ENCODE assay signal across 18 cellular contexts in the genomic region with DNA sequence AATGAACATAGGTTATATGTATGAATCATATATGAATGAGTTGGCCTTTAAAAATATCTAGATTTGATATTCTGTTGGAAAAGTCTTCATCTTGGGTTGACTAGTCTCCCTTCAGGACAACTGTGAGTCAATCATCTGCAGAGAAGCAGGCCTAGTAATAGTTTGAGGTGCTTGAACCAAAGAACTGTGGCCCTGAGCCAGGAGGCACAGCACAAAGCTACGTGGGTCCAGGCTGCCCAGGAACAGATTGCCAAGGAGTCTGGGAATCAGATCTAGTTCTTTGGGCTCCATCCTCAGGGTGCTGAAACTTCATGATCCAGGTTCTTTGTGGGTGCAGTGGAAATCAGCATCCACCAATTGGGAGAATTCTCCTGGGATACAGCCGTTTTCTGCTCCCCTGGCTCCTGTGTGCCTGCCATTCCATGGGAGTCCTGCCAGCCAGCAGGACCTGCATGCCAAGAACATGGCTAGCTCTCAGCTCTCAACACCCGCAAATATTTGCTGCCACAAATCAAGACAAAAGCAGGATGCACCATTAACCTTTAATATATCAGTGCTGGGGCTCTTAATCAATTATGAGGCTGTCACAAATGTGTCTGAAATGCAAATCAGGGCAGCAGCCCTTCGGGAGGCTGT.
A peak's percentile ranks its signal among the peaks of the same experiment; 100 is the strongest.
DNase-seq lines count a peak whose midpoint lies in the region; ATAC-seq and TF ChIP-seq lines count a peak whose summit lies in the region.
"Had no signal": no experiment of that assay in that cellular context is flagged by ENCODE, and none has a peak within 500 bp of the region (broad histone marks: within the 10 kb centered on the region; RNA-seq: fewer than 3 reads in every experiment).

No MANE protein-coding gene starts in this region.

- H3K9me3 ChIP-seq in Karpas-422 (ENCODE audit: low read length): no peaks in the 10 kb centered on the region
- H3K9me3 ChIP-seq in BE2C: no peaks in the 10 kb centered on the region
- H3K9me3 ChIP-seq: A549, BLaER1 had no signal

- no peaks in the 10 kb centered on the region for H4K20me1 ChIP-seq in Karpas-422 (ENCODE audit: insufficient read depth, low read depth, low read length)
- H4K20me1 ChIP-seq: BLaER1 had no signal

- no peak overlapping the region for H3K9ac ChIP-seq in Karpas-422 (ENCODE audit: low read length)
- H3K9ac ChIP-seq: BLaER1, GM23248 had no signal

- intact Hi-C loops in Right ventricle myocardium inferior (cut with DNase I) (no loop called here), cardiac septum (cut with DNase I) (no loop called here)

- H3K4me2 ChIP-seq in Karpas-422 (ENCODE audit: low read depth, low read length, poor library complexity, severe bottlenecking): peak overlapping the region; percentile 51
- H3K4me2 ChIP-seq: A549, BLaER1 had no signal

- H2AFZ ChIP-seq in Karpas-422 (ENCODE audit: low read length): no peak overlapping the region
- H2AFZ ChIP-seq: GM23248 had no signal

- ATAC-seq in Right ventricle myocardium inferior: peak; percentile 40
- peak; percentile 19 for ATAC-seq in left lobe of liver
- ATAC-seq: A549 had no signal

- no peak overlapping the region for H3K27ac ChIP-seq in Karpas-422 (ENCODE audit: low read length)
- H3K27ac ChIP-seq: 22Rv1, A549, BLaER1, GM23248 had no signal

- TF ChIP-seq CTCF in BE2C (IDR thresholded peaks at IDR 0.05; ENCODE audit: low read depth, low read length): no peak

- H3K4me1 ChIP-seq in Karpas-422 (ENCODE audit: low read length) (peaks cover 20% of the 10 kb centered on the region), BE2C (no peaks in the 10 kb centered on the region)
- H3K4me1 ChIP-seq: A549, BLaER1 had no signal

- H3K79me2 ChIP-seq in Karpas-422 (ENCODE audit: low read length): no peaks in the 10 kb centered on the region

- H3K27me3 ChIP-seq in Karpas-422 (ENCODE audit: low read length): no peaks in the 10 kb centered on the region
- H3K27me3 ChIP-seq in BE2C: no peaks in the 10 kb centered on the region
- H3K27me3 ChIP-seq: BLaER1 had no signal

- H3K4me3 ChIP-seq in Karpas-422 (ENCODE audit: low read length) (no peak overlapping the region; the same call in 1 of the 2 replicates), BE2C (ENCODE audit: low read depth, low read length) (no peak overlapping the region)
- H3K4me3 ChIP-seq: A549, BLaER1, GM23248 had no signal

- H3K36me3 ChIP-seq in Karpas-422 (ENCODE audit: insufficient read depth, low read length) (no peaks in the 10 kb centered on the region), BE2C (no peaks in the 10 kb centered on the region)
- H3K36me3 ChIP-seq: BLaER1 had no signal

- no peaks in the 10 kb centered on the region for H3K9me2 ChIP-seq in Karpas-422 (replicated peaks; ENCODE audit: insufficient read depth, low read length)

- no peak for DNase-seq in Right ventricle myocardium inferior (ENCODE audit: missing footprints)
- no peak for DNase-seq in cardiac septum (ENCODE audit: low spot score)
- DNase-seq in Karpas-422: peak; percentile 71
- peak; percentile 59 for DNase-seq in NCI-H446 treated with DMSO at 0.1 percent for 48 hours (lab: John Stamatoyannopoulos, UW)
- DNase-seq in left lobe of liver (ENCODE audit: low spot score): no peak
- DNase-seq in activated CD4-positive, CD25-positive, alpha-beta regulatory T cell treated with anti-CD3 and anti-CD28 coated beads, Interleukin-2, amount 50 U/mL, for 72 hours: no peak
- no peak for DNase-seq in BE2C
- no peak for DNase-seq in NCI-H524 treated with DMSO at 0.1 percent for 48 hours (lab: John Stamatoyannopoulos, UW)
- DNase-seq: AML-193; CD4-positive, alpha-beta memory T cell; DMS153; DMS79; GDM1; GM23248; HCEC 1CT had no signal

Comparison
In these comparisons a context has a peak if more than half of its experiments do, and no peak if none do; other contexts are left out.
1. DNase-seq: peak in Karpas-422 (single experiment) and NCI-H446 treated with DMSO at 0.1 percent for 48 hours (single experiment); none in Right ventricle myocardium inferior (single experiment), cardiac septum (single experiment), left lobe of liver (single experiment), activated CD4-positive, CD25-positive, alpha-beta regulatory T cell treated with anti-CD3 and anti-CD28 coated beads, Interleukin-2, amount 50 U/mL, for 72 hours (single experiment), BE2C (single experiment) and NCI-H524 treated with DMSO at 0.1 percent for 48 hours (single experiment).